In the genomic region with DNA sequence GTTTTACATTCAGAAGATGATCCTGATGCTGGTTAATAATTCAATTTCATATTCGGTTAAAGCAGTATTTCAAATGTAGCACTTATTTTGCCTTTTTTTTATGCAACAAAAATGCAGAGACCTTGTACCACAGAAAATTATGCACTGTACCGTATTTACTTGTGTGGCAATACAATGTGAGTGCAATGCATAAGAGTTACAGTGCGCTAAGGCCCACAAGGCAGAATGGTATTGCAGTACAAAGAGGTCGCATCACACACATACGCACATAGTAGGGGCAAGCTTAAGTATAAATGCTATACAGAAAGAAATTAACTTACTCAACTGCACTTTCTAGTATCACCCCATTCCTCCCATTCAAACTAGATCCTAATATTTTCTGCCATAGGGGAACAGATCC, we compare ENCODE assay signal across 19 cellular contexts.
DNase-seq lines count a peak whose midpoint lies in the region; ATAC-seq and TF ChIP-seq lines count a peak whose summit lies in the region.
"Had no signal": no experiment of that assay in that cellular context is flagged by ENCODE, and none has a peak within 500 bp of the region (broad histone marks: within the 10 kb centered on the region; RNA-seq: fewer than 3 reads in every experiment).

No MANE protein-coding gene starts in this region.

- no peaks in the 10 kb centered on the region for H3K79me2 ChIP-seq in DND-41 (ENCODE audit: insufficient read depth, low read length)

- H3K9me3 Mint-ChIP-seq in natural killer cell, result no peaks in the 10 kb centered on the region
- H3K9me3 Mint-ChIP-seq in natural killer cell treated with Interleukin-12 subunit alpha and Interleukin-12 subunit beta and Interleukin-15 and Interleukin-18, amount 100 ng/mL, for 72 hours, result no peaks in the 10 kb centered on the region
- H3K9me3 Mint-ChIP-seq: CD4-positive, alpha-beta T cell; CD8-positive, alpha-beta T cell had no signal

- intact Hi-C loops in natural killer cell (cut with micrococcal nuclease) (no loop called here), Panc1 (cut with micrococcal nuclease; ENCODE audit: unreplicated experiment) (no loop called here), uterus (cut with DNase I; ENCODE audit: low total_unique reads) (no loop called here)

- H3K27ac ChIP-seq in DND-41 (ENCODE audit: low read length) (0 out of 2 replicates have a peak overlapping the region, but pooled peaks have one; percentile 9), Panc1 (ENCODE audit: low read length) (peak overlapping the region; percentile 98), uterus (no peak overlapping the region)
- H3K27ac ChIP-seq: C4-2B had no signal

- H3K27ac Mint-ChIP-seq in natural killer cell, result peak overlapping the region; percentile 81 to 84
- H3K27ac Mint-ChIP-seq in natural killer cell treated with Interleukin-12 subunit alpha and Interleukin-12 subunit beta and Interleukin-15 and Interleukin-18, amount 100 ng/mL, for 72 hours, result no peak overlapping the region
- H3K27ac Mint-ChIP-seq: CD4-positive, alpha-beta T cell; CD8-positive, alpha-beta T cell had no signal

- H3K27me3 Mint-ChIP-seq in natural killer cell (ENCODE audit: low read depth in 2 of 2), result peaks cover 0 to 4% of the 10 kb centered on the region in 2 donors
- H3K27me3 Mint-ChIP-seq in natural killer cell treated with Interleukin-12 subunit alpha and Interleukin-12 subunit beta and Interleukin-15 and Interleukin-18, amount 100 ng/mL, for 72 hours, result peaks cover 0 to 7% of the 10 kb centered on the region in 2 donors

- H3K4me1 Mint-ChIP-seq in natural killer cell, result peaks cover 35 to 51% of the 10 kb centered on the region in 2 donors
- peaks cover 6 to 23% of the 10 kb centered on the region in 2 donors for H3K4me1 Mint-ChIP-seq in natural killer cell treated with Interleukin-12 subunit alpha and Interleukin-12 subunit beta and Interleukin-15 and Interleukin-18, amount 100 ng/mL, for 72 hours (ENCODE audit: low read depth in 2 of 2)

- no TSS peak for BruUV-seq in Panc1 (replicated peaks; lab: Mats Ljungman, UMichigan)

- no peaks in the 10 kb centered on the region for H3K9me3 ChIP-seq in DND-41 (ENCODE audit: insufficient read depth, low read length, severe bottlenecking)
- no peaks in the 10 kb centered on the region for H3K9me3 ChIP-seq in Panc1 (ENCODE audit: control insufficient read depth, insufficient read depth, low read depth, low read length)
- H3K9me3 ChIP-seq in uterus, result no peaks in the 10 kb centered on the region
- H3K9me3 ChIP-seq: BE2C; BLaER1 treated with 17β-estradiol and CSF1 and Interleukin-3, amounts not matched to agents 10 nM and 100 nM; Caco-2 had no signal

- POLR2A ChIA-PET in Panc1 (lab: Charles Lee), result no interaction called here

- DNase-seq in natural killer cell (no peak), DND-41 (no peak), Panc1 (ENCODE audit: low read depth, low spot score) (no peak), activated gamma-delta T cell (lab: John Stamatoyannopoulos, UW) (no peak), uterus (no peak)
- no peak for DNase-seq in natural killer cell treated with Interleukin-12 subunit alpha and Interleukin-12 subunit beta and Interleukin-15 and Interleukin-18, amount 100 ng/mL, for 72 hours (ENCODE audit: low spot score)
- DNase-seq: 8988T; ACHN; BE2C; Caco-2; Calu3; CD4-positive, alpha-beta T cell; CD8-positive, alpha-beta T cell; DMS79 treated with DMSO at 0.1 percent for 48 hours; EL; GDM1 had no signal

- H3K4me3 Mint-ChIP-seq in natural killer cell, result peak overlapping the region; percentile 73
- H3K4me3 Mint-ChIP-seq in natural killer cell treated with Interleukin-12 subunit alpha and Interleukin-12 subunit beta and Interleukin-15 and Interleukin-18, amount 100 ng/mL, for 72 hours, result no peak overlapping the region
- H3K4me3 Mint-ChIP-seq: CD4-positive, alpha-beta T cell; CD8-positive, alpha-beta T cell had no signal

- in situ Hi-C loops in Panc1 (cut with HindIII; ENCODE audit: low pct_unique_long_range_greater_than_20kb, low sequenced_read_pairs), result no loop called here

- ATAC-seq in natural killer cell, result no peak
- ATAC-seq in natural killer cell treated with Interleukin-12 subunit alpha and Interleukin-12 subunit beta and Interleukin-15 and Interleukin-18, amount 100 ng/mL, for 72 hours, result no peak
- ATAC-seq in DND-41 (ENCODE audit: insufficient read depth, low read depth), result no peak
- ATAC-seq in Panc1, result no peak
- ATAC-seq: CD8-positive, alpha-beta T cell; GM12878 had no signal

- H3K27me3 ChIP-seq in DND-41 (ENCODE audit: insufficient read depth, low read length, poor library complexity), result no peaks in the 10 kb centered on the region
- no peaks in the 10 kb centered on the region for H3K27me3 ChIP-seq in Panc1 (ENCODE audit: control insufficient read depth, insufficient read depth, low read length)
- no peaks in the 10 kb centered on the region for H3K27me3 ChIP-seq in uterus
- H3K27me3 ChIP-seq: BE2C; BLaER1 treated with 17β-estradiol and CSF1 and Interleukin-3, amounts not matched to agents 10 nM and 100 nM had no signal

- CTCF ChIA-PET in Panc1 (lab: Charles Lee), result no interaction called here

- H3K4me3 ChIP-seq in DND-41 (ENCODE audit: low read depth in 1 of 2, low read length in 2 of 2) (no peak overlapping the region), Panc1 (ENCODE audit: low read depth in 2 of 2, low read length in 2 of 2) (no peak overlapping the region), uterus (no peak overlapping the region)
- H3K4me3 ChIP-seq: BLaER1 treated with 17β-estradiol and CSF1 and Interleukin-3, amounts not matched to agents 10 nM and 100 nM; GM12878 had no signal

- peaks cover 44% of the 10 kb centered on the region for H3K4me1 ChIP-seq in DND-41 (ENCODE audit: insufficient read depth, low read length)
- H3K4me1 ChIP-seq in Panc1 (ENCODE audit: control insufficient read depth, insufficient read depth, low read length), result peaks cover 27% of the 10 kb centered on the region
- no peaks in the 10 kb centered on the region for H3K4me1 ChIP-seq in uterus
- H3K4me1 ChIP-seq: BE2C had no signal

- no peak for TF ChIP-seq CTCF in natural killer cell (IDR thresholded peaks at IDR 0.05)
- no peak for TF ChIP-seq CTCF in DND-41 (IDR thresholded peaks at IDR 0.05; ENCODE audit: borderline replicate concordance, extremely low read depth, low read length, poor library complexity, severe bottlenecking)
- TF ChIP-seq CTCF in Panc1 (IDR thresholded peaks at IDR 0.05), result no peak
- TF ChIP-seq CTCF in uterus (IDR thresholded peaks at IDR 0.05), result no peak

- TF ChIP-seq POLR2A in uterus (IDR thresholded peaks at IDR 0.05), result no peak

- no peak overlapping the region for H3K4me2 ChIP-seq in DND-41 (ENCODE audit: insufficient read depth, low read length)

- H2AFZ ChIP-seq in DND-41 (ENCODE audit: low read depth, low read length), result no peak overlapping the region

- no peaks in the 10 kb centered on the region for H3K36me3 ChIP-seq in DND-41 (ENCODE audit: insufficient read depth, low read length)
- H3K36me3 ChIP-seq in Panc1 (ENCODE audit: control insufficient read depth, insufficient read depth, low read length), result no peaks in the 10 kb centered on the region
- no peaks in the 10 kb centered on the region for H3K36me3 ChIP-seq in uterus
- H3K36me3 ChIP-seq: BE2C; BLaER1 treated with 17β-estradiol and CSF1 and Interleukin-3, amounts not matched to agents 10 nM and 100 nM had no signal

- H3K36me3 Mint-ChIP-seq in natural killer cell, result no peaks in the 10 kb centered on the region
- H3K36me3 Mint-ChIP-seq in natural killer cell treated with Interleukin-12 subunit alpha and Interleukin-12 subunit beta and Interleukin-15 and Interleukin-18, amount 100 ng/mL, for 72 hours, result no peaks in the 10 kb centered on the region
- H3K36me3 Mint-ChIP-seq: CD8-positive, alpha-beta T cell had no signal

- H3K9ac ChIP-seq in DND-41 (ENCODE audit: low read depth, low read length), result no peak overlapping the region
- H3K9ac ChIP-seq: BLaER1 treated with 17β-estradiol and CSF1 and Interleukin-3, amounts not matched to agents 10 nM and 100 nM had no signal

- H4K20me1 ChIP-seq in DND-41 (ENCODE audit: insufficient read depth, low read length), result no peaks in the 10 kb centered on the region
- H4K20me1 ChIP-seq: BLaER1 treated with 17β-estradiol and CSF1 and Interleukin-3, amounts not matched to agents 10 nM and 100 nM had no signal

Comparison
In these comparisons a context has a peak if more than half of its experiments do, and no peak if none do; other contexts are left out.
1. H3K27ac Mint-ChIP-seq: peak in natural killer cell (2 of 2); none in natural killer cell treated with Interleukin-12 subunit alpha and Interleukin-12 subunit beta and Interleukin-15 and Interleukin-18, amount 100 ng/mL, for 72 hours (0 of 2).
2. H3K27ac ChIP-seq: peak in DND-41 (single experiment) and Panc1 (single experiment); none in uterus (0 of 2).